Comparison of ENCODE assay signal across 8 cellular contexts in genomic region chr19:33375156-33375744, GRCh38. TPM values are rescaled to one million over a fixed set of nuclear protein-coding genes. Genes with fewer than 3 reads are reported as not detected.
DNase-seq lines count a peak whose midpoint lies in the region; ATAC-seq and TF ChIP-seq lines count a peak whose summit lies in the region.

No MANE protein-coding gene starts in this region.

- H3K27me3 ChIP-seq in Loucy (ENCODE audit: insufficient read depth, low read length, poor library complexity, severe bottlenecking), result no peaks in the 10 kb centered on the region
- no peaks in the 10 kb centered on the region for H3K27me3 ChIP-seq in colonic mucosa

- peak overlapping the region; percentile 90 for H3K4me2 ChIP-seq in Loucy (ENCODE audit: low read depth, low read length, poor library complexity, severe bottlenecking)

- peaks cover 16% of the 10 kb centered on the region for H3K36me3 ChIP-seq in Loucy (ENCODE audit: insufficient read depth, low read length)
- H3K36me3 ChIP-seq in colonic mucosa, result no peaks in the 10 kb centered on the region

- H3K27ac ChIP-seq in colonic mucosa, result peak overlapping the region; percentile 92

- H3K4me1 Mint-ChIP-seq in CD14-positive monocyte (peaks cover 72% of the 10 kb centered on the region), nephron progenitor cell (peaks cover 37% of the 10 kb centered on the region)

- H3K27ac Mint-ChIP-seq in CD14-positive monocyte (peak overlapping the region in 6 of 7 donors; percentile 30 to 93 (median 66)), nephron progenitor cell (no peak overlapping the region)

- no peaks in the 10 kb centered on the region for H3F3A ChIP-seq in Loucy (ENCODE audit: low read depth)

- no peak for DNase-seq in CD14-positive monocyte (ENCODE audit: low spot score)
- no peak for DNase-seq in colonic mucosa
- DNase-seq in nephron progenitor cell, result no peak
- no peak for DNase-seq in LoVo (ENCODE audit: low spot score)
- no peak for DNase-seq in GF-D8 (lab: John Stamatoyannopoulos, UW)
- no peak for DNase-seq in NCI-H524 treated with DMSO at 0.1 percent for 48 hours (lab: John Stamatoyannopoulos, UW)

- H3K27me3 Mint-ChIP-seq in CD14-positive monocyte (ENCODE audit: low read depth in 3 of 3), result peaks cover 0 to 1% (median 0%) of the 10 kb centered on the region in 3 donors
- peaks cover 6% of the 10 kb centered on the region for H3K27me3 Mint-ChIP-seq in nephron progenitor cell (ENCODE audit: low read depth, poor library complexity)

- H4K20me1 ChIP-seq in Loucy (ENCODE audit: insufficient read depth, low read length, poor library complexity, severe bottlenecking), result peaks cover 62% of the 10 kb centered on the region

- no peak overlapping the region for H2AFZ ChIP-seq in Loucy (ENCODE audit: low read length)

- no peak for ATAC-seq in HG02884 (IDR thresholded peaks at IDR 0.05; ENCODE audit: unreplicated experiment)

- no peaks in the 10 kb centered on the region for H3K9me2 ChIP-seq in Loucy (replicated peaks; ENCODE audit: low read depth, low read length)

- TF ChIP-seq CTCF in CD14-positive monocyte (IDR thresholded peaks at IDR 0.05), result no peak
- TF ChIP-seq CTCF in Loucy (conservative IDR thresholded peaks at IDR 0.05; ENCODE audit: low read length), result no peak
- no peak for TF ChIP-seq CTCF in colonic mucosa (IDR thresholded peaks at IDR 0.05)
- no peak for TF ChIP-seq CTCF in nephron progenitor cell (IDR thresholded peaks at IDR 0.05)

- H3K79me2 ChIP-seq in Loucy (ENCODE audit: insufficient read depth, low read length), result peaks cover 63% of the 10 kb centered on the region

- H3K4me3 ChIP-seq in Loucy (ENCODE audit: low read length, poor library complexity, severe bottlenecking), result peak overlapping the region; percentile 87
- H3K4me3 ChIP-seq in colonic mucosa, result peak overlapping the region; percentile 56

- peaks cover 51% of the 10 kb centered on the region for H3K4me1 ChIP-seq in Loucy (ENCODE audit: insufficient read depth, low read length, poor library complexity, severe bottlenecking)
- peaks cover 9% of the 10 kb centered on the region for H3K4me1 ChIP-seq in colonic mucosa

- peaks cover 24 to 25% of the 10 kb centered on the region in 2 donors for H3K36me3 Mint-ChIP-seq in CD14-positive monocyte
- peaks cover 32% of the 10 kb centered on the region for H3K36me3 Mint-ChIP-seq in nephron progenitor cell (ENCODE audit: low read depth)

- peaks cover 0 to 2% (median 0%) of the 10 kb centered on the region in 7 donors for H3K9me3 Mint-ChIP-seq in CD14-positive monocyte
- no peaks in the 10 kb centered on the region for H3K9me3 Mint-ChIP-seq in nephron progenitor cell

- H3K4me3 Mint-ChIP-seq in CD14-positive monocyte (peak overlapping the region; percentile 85 to 96), nephron progenitor cell (peak overlapping the region; percentile 90)

- no peaks in the 10 kb centered on the region for H3K9me3 ChIP-seq in Loucy (ENCODE audit: insufficient read depth, low read depth, low read length)
- H3K9me3 ChIP-seq in colonic mucosa, result no peaks in the 10 kb centered on the region

- H3K9ac ChIP-seq in Loucy (ENCODE audit: low read depth, low read length, poor library complexity, severe bottlenecking) (peak overlapping the region; percentile 86), colonic mucosa (ENCODE audit: low read depth in 2 of 2, low read length in 2 of 2) (peak overlapping the region in 1 of 2 donors; percentile 87)

- intact Hi-C loops in CD14-positive monocyte (cut with micrococcal nuclease), result loop anchor here in 1 of 2 donors (10.0 kb wide), 1 partner anchor 680 kb away; the partner anchor contains the start of gene NUDT19
- intact Hi-C loops in colonic mucosa (cut with DNase I), result no loop called here

RNA-seq across cellular contexts. Expression of gene CEBPG, which starts 1.7 kb away (rescaled TPM):
- polyA plus RNA-seq in CD14-positive monocyte, result 10 to 100 TPM; 16.8 to 17.8 TPM
- 10 to 100 TPM; 62.1 to 72.3 TPM for total RNA-seq in colonic mucosa
